ENCODE assay signal across 11 cellular contexts in genomic region chr14:20679907-20680306, GRCh38. TPM values are rescaled to one million over a fixed set of nuclear protein-coding genes. Genes with fewer than 3 reads are reported as not detected.
DNase-seq lines count a peak whose midpoint lies in the region; ATAC-seq, FAIRE-seq and TF ChIP-seq lines count a peak whose summit lies in the region.
"Had no signal": no experiment of that assay in that cellular context is flagged by ENCODE, and none has a peak within 500 bp of the region (broad histone marks: within the 10 kb centered on the region; RNA-seq: fewer than 3 reads in every experiment).

No MANE protein-coding gene starts in this region.

- DNase-seq in SW480 (ENCODE audit: low spot score) (peak; percentile 38), inferior parietal cortex (ENCODE audit: extremely low spot score) (peak; percentile 54), GM12892 (ENCODE audit: insufficient read length) (no peak), ureter (ENCODE audit: low spot score) (no peak)
- DNase-seq: activated naive CD8-positive, alpha-beta T cell treated with anti-CD3 and anti-CD28 coated beads for 36 hours had no signal

- ATAC-seq in HG02973 (IDR thresholded peaks at IDR 0.05; ENCODE audit: unreplicated experiment) = no peak
- ATAC-seq in HG02981 (IDR thresholded peaks at IDR 0.05; ENCODE audit: unreplicated experiment) = no peak

- H3K27ac ChIP-seq in BLaER1 treated with 17β-estradiol and CSF1 and Interleukin-3, amounts not matched to agents 10 nM and 100 nM = no peak overlapping the region; a peak in 1 of 22 replicates
- no peak overlapping the region for H3K27ac ChIP-seq in HEK293 (ENCODE audit: extremely low read depth, low read depth, low read length)

- no peaks in the 10 kb centered on the region for H3K27me3 ChIP-seq in BLaER1 treated with 17β-estradiol and CSF1 and Interleukin-3, amounts not matched to agents 10 nM and 100 nM
- H3K27me3 ChIP-seq: tibial nerve had no signal

- FAIRE-seq in GM12892 (lab: Jason Lieb, UNC) = no peak
- FAIRE-seq: GM12891 had no signal

- no peaks in the 10 kb centered on the region for H4K20me1 ChIP-seq in BLaER1 treated with 17β-estradiol and CSF1 and Interleukin-3, amounts not matched to agents 10 nM and 100 nM

- H3K9ac ChIP-seq in BLaER1 treated with 17β-estradiol and CSF1 and Interleukin-3, amounts not matched to agents 10 nM and 100 nM = no peak overlapping the region

- TF ChIP-seq CTCF in HEK293 (tag by site-specific recombination; IDR thresholded peaks at IDR 0.05) = no peak

- H3K4me3 ChIP-seq in BLaER1 treated with 17β-estradiol and CSF1 and Interleukin-3, amounts not matched to agents 10 nM and 100 nM = peak overlapping the region in 5 of 10 experiments; percentile 69 to 84 (median 77); a peak in 4 of 20 replicates
- no peak overlapping the region for H3K4me3 ChIP-seq in HEK293 (ENCODE audit: low read depth, low read length)
- H3K4me3 ChIP-seq: tibial nerve had no signal

- no peaks in the 10 kb centered on the region for H3K36me3 ChIP-seq in BLaER1 treated with 17β-estradiol and CSF1 and Interleukin-3, amounts not matched to agents 10 nM and 100 nM
- no peaks in the 10 kb centered on the region for H3K36me3 ChIP-seq in HEK293 (ENCODE audit: control insufficient read depth in 2 of 2, insufficient read depth in 1 of 2, low read length in 2 of 2)
- H3K36me3 ChIP-seq: tibial nerve had no signal

- no peaks in the 10 kb centered on the region for H3K9me3 ChIP-seq in BLaER1 treated with 17β-estradiol and CSF1 and Interleukin-3, amounts not matched to agents 10 nM and 100 nM (replicated peaks in 1 of 11)
- H3K9me3 ChIP-seq in HEK293 (ENCODE audit: control insufficient read depth, insufficient read depth, low read depth, low read length) = no peaks in the 10 kb centered on the region
- H3K9me3 ChIP-seq: tibial nerve had no signal

- H3K4me2 ChIP-seq in BLaER1 treated with 17β-estradiol and CSF1 and Interleukin-3, amounts not matched to agents 10 nM and 100 nM = peak overlapping the region; percentile 87 to 99 (median 95)

- H3K4me1 ChIP-seq in BLaER1 treated with 17β-estradiol and CSF1 and Interleukin-3, amounts not matched to agents 10 nM and 100 nM = peaks cover 19 to 31% (median 29%) of the 10 kb centered on the region in 10 experiments
- no peaks in the 10 kb centered on the region; the same call in 1 of the 2 replicates for H3K4me1 ChIP-seq in HEK293 (ENCODE audit: control insufficient read depth, insufficient read depth, low read length)

- POLR2A ChIA-PET in HEK293 (lab: Yijun Ruan, JAX) = interaction anchor here (1.6 to 3.5 kb wide), 3 partner anchors 17 to 66 kb away, joined by 4 to 16 read pairs (median 16); no protein-coding TSS in a partner anchor

- CTCF ChIA-PET in HEK293 (lab: Yijun Ruan, JAX) = interaction anchor here (0.6 to 2.9 kb wide), 10 partner anchors 17 to 1946 kb away, joined by 3 to 13 read pairs (median 4); no protein-coding TSS in a partner anchor

- no peak for TF ChIP-seq POLR2A in GM12892 (IDR thresholded peaks at IDR 0.05; ENCODE audit: low read depth, low read length)

TF ChIP-seq in HEK293, 187 proteins besides CTCF, POLR2A, EP300 and RAD21:
- 0 out of 2 replicates have a peak, but pooled peaks have one; percentile 18 for TF ChIP-seq ZNF518A (tag by site-specific recombination; conservative IDR thresholded peaks at IDR 0.05; ENCODE audit: low read depth)
- TF ChIP-seq ZNF580 (tag by site-specific recombination; IDR thresholded peaks at IDR 0.05) = peak; percentile 83; the same call in 1 of the 2 replicates
- TF ChIP-seq PRDM10 (tag by site-specific recombination; IDR thresholded peaks at IDR 0.05) = peak; percentile 21; the same call in 1 of the 2 replicates
- no peak for TF ChIP-seq ZNF112 (tag by site-specific recombination; IDR thresholded peaks at IDR 0.05)
- TF ChIP-seq YY1 (tag by site-specific recombination; IDR thresholded peaks at IDR 0.05) = no peak
- no peak for TF ChIP-seq FEZF1 (tag by site-specific recombination; IDR thresholded peaks at IDR 0.05)
- no peak for TF ChIP-seq ZNF596 (tag by site-specific recombination; IDR thresholded peaks at IDR 0.05)
- TF ChIP-seq IKZF3 (tag by site-specific recombination; IDR thresholded peaks at IDR 0.05) = peak; percentile 86
- no peak for TF ChIP-seq ZSCAN5A (tag by site-specific recombination; IDR thresholded peaks at IDR 0.05)
- no peak for TF ChIP-seq ZBTB20 (tag by site-specific recombination; IDR thresholded peaks at IDR 0.05)

RNA-seq across cellular contexts. Expression of gene RNASE4, which starts 4.5 kb away (rescaled TPM):
- 1.8 TPM for polyA plus RNA-seq in GM12892 (2012; ENCODE audit: missing spikeins)
- total RNA-seq in ureter = 26.5 TPM

RNA-seq across cellular contexts. Expression of gene ANG, which starts 8.7 kb away (rescaled TPM):
- 1.2 TPM for polyA plus RNA-seq in GM12892 (2012; ENCODE audit: missing spikeins)
- 5.5 TPM for total RNA-seq in ureter

RNA-seq across cellular contexts. Expression of gene OR6S1, which starts 38.4 kb away (rescaled TPM):
- not detected for polyA plus RNA-seq in GM12892 (2012; ENCODE audit: missing spikeins)
- total RNA-seq in ureter = not detected
- total RNA-seq: activated naive CD8-positive, alpha-beta T cell treated with anti-CD3 and anti-CD28 coated beads for 36 hours; tibial nerve had no signal

Comparison
In these comparisons a context has a peak if more than half of its experiments do, and no peak if none do; other contexts are left out.
1. DNase-seq: peak in SW480 (single experiment) and inferior parietal cortex (single experiment); none in GM12892 (single experiment) and ureter (single experiment).